1 cellular context compared by ENCODE assay signal in genomic region chr19:11265785-11266236, GRCh38.
A peak's percentile ranks its signal among the peaks of the same experiment; 100 is the strongest.
TF ChIP-seq lines count a peak whose summit lies in the region.

No MANE protein-coding gene starts in this region.

TF ChIP-seq in HepG2, 621 proteins besides CTCF, POLR2A, EP300 and RAD21 (continued from another document and continues in another):
- peak; percentile 94 for TF ChIP-seq ZNF230 (CRISPR knock-in tag; IDR thresholded peaks at IDR 0.05)
- peak; percentile 99 for TF ChIP-seq BCL3 (CRISPR knock-in tag; IDR thresholded peaks at IDR 0.05)
- peak; percentile 76; the same call in 1 of the 2 replicates for TF ChIP-seq FOXK1 (CRISPR knock-in tag; IDR thresholded peaks at IDR 0.05; ENCODE audit: borderline replicate concordance, low read depth)
- peak; percentile 97 for TF ChIP-seq CSRNP1 (CRISPR knock-in tag; IDR thresholded peaks at IDR 0.05)
- TF ChIP-seq ZFP90 (CRISPR knock-in tag; IDR thresholded peaks at IDR 0.05; ENCODE audit: borderline replicate concordance): peak; percentile 87; the same call in 1 of the 2 replicates
- peak; percentile 95 for TF ChIP-seq PHF21A (CRISPR knock-in tag; IDR thresholded peaks at IDR 0.05)
- TF ChIP-seq MAF1 (CRISPR knock-in tag; IDR thresholded peaks at IDR 0.05; ENCODE audit: borderline replicate concordance): 0 out of 2 replicates have a peak, but pooled peaks have one; percentile 29
- peak; percentile 96 for TF ChIP-seq MLXIP (CRISPR knock-in tag; IDR thresholded peaks at IDR 0.05; ENCODE audit: borderline replicate concordance)
- TF ChIP-seq DDIT3 (CRISPR knock-in tag; IDR thresholded peaks at IDR 0.05): no peak
- TF ChIP-seq KAT7 (CRISPR knock-in tag; IDR thresholded peaks at IDR 0.05; ENCODE audit: borderline replicate concordance): 0 out of 2 replicates have a peak, but pooled peaks have one; percentile 53
- TF ChIP-seq, protein P1, sequence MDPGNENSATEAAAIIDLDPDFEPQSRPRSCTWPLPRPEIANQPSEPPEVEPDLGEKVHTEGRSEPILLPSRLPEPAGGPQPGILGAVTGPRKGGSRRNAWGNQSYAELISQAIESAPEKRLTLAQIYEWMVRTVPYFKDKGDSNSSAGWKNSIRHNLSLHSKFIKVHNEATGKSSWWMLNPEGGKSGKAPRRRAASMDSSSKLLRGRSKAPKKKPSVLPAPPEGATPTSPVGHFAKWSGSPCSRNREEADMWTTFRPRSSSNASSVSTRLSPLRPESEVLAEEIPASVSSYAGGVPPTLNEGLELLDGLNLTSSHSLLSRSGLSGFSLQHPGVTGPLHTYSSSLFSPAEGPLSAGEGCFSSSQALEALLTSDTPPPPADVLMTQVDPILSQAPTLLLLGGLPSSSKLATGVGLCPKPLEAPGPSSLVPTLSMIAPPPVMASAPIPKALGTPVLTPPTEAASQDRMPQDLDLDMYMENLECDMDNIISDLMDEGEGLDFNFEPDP (CRISPR knock-in tag; conservative IDR thresholded peaks at IDR 0.05): no peak
- TF ChIP-seq, protein P2, sequence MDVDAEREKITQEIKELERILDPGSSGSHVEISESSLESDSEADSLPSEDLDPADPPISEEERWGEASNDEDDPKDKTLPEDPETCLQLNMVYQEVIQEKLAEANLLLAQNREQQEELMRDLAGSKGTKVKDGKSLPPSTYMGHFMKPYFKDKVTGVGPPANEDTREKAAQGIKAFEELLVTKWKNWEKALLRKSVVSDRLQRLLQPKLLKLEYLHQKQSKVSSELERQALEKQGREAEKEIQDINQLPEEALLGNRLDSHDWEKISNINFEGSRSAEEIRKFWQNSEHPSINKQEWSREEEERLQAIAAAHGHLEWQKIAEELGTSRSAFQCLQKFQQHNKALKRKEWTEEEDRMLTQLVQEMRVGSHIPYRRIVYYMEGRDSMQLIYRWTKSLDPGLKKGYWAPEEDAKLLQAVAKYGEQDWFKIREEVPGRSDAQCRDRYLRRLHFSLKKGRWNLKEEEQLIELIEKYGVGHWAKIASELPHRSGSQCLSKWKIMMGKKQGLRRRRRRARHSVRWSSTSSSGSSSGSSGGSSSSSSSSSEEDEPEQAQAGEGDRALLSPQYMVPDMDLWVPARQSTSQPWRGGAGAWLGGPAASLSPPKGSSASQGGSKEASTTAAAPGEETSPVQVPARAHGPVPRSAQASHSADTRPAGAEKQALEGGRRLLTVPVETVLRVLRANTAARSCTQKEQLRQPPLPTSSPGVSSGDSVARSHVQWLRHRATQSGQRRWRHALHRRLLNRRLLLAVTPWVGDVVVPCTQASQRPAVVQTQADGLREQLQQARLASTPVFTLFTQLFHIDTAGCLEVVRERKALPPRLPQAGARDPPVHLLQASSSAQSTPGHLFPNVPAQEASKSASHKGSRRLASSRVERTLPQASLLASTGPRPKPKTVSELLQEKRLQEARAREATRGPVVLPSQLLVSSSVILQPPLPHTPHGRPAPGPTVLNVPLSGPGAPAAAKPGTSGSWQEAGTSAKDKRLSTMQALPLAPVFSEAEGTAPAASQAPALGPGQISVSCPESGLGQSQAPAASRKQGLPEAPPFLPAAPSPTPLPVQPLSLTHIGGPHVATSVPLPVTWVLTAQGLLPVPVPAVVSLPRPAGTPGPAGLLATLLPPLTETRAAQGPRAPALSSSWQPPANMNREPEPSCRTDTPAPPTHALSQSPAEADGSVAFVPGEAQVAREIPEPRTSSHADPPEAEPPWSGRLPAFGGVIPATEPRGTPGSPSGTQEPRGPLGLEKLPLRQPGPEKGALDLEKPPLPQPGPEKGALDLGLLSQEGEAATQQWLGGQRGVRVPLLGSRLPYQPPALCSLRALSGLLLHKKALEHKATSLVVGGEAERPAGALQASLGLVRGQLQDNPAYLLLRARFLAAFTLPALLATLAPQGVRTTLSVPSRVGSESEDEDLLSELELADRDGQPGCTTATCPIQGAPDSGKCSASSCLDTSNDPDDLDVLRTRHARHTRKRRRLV (CRISPR knock-in tag; IDR thresholded peaks at IDR 0.05): 0 out of 2 replicates have a peak, but pooled peaks have one; percentile 60
- peak; percentile 94; the same call in 1 of the 2 replicates for TF ChIP-seq ZNF556 (CRISPR knock-in tag; IDR thresholded peaks at IDR 0.05; ENCODE audit: borderline replicate concordance)
- TF ChIP-seq ZNF205 (CRISPR knock-in tag; IDR thresholded peaks at IDR 0.05): peak; percentile 89
- TF ChIP-seq ZMYM3 (CRISPR knock-in tag; IDR thresholded peaks at IDR 0.05): peak; percentile 96
- TF ChIP-seq HOXA9 (CRISPR knock-in tag; IDR thresholded peaks at IDR 0.05; ENCODE audit: borderline replicate concordance): 0 out of 2 replicates have a peak, but pooled peaks have one; percentile 54
- peak; percentile 84 for TF ChIP-seq ZNF761 (CRISPR knock-in tag; conservative IDR thresholded peaks at IDR 0.05)
- no peak for TF ChIP-seq ZNF775 (CRISPR knock-in tag; IDR thresholded peaks at IDR 0.05; ENCODE audit: borderline replicate concordance)
- peak; percentile 90; the same call in 1 of the 2 replicates for TF ChIP-seq HES4 (CRISPR knock-in tag; IDR thresholded peaks at IDR 0.05; ENCODE audit: borderline replicate concordance)
- peak; percentile 93 for TF ChIP-seq JUND (CRISPR knock-in tag; IDR thresholded peaks at IDR 0.05)
- TF ChIP-seq ZNF878 (CRISPR knock-in tag; IDR thresholded peaks at IDR 0.05): peak; percentile 99
- no peak for TF ChIP-seq ZNF496 (CRISPR knock-in tag; IDR thresholded peaks at IDR 0.05; ENCODE audit: insufficient replicate concordance)
- no peak for TF ChIP-seq LCORL (IDR thresholded peaks at IDR 0.05)
- peak; percentile 94 for TF ChIP-seq LCORL (CRISPR knock-in tag; IDR thresholded peaks at IDR 0.05)
- TF ChIP-seq MIER3 (CRISPR knock-in tag; IDR thresholded peaks at IDR 0.05; ENCODE audit: borderline replicate concordance): peak; percentile 99; the same call in 1 of the 2 replicates
- no peak for TF ChIP-seq IKZF1 (IDR thresholded peaks at IDR 0.05)
- peak; percentile 95 for TF ChIP-seq ZNF883 (CRISPR knock-in tag; IDR thresholded peaks at IDR 0.05; ENCODE audit: not compliant biosample characterization)
- TF ChIP-seq GLMP (CRISPR knock-in tag; IDR thresholded peaks at IDR 0.05; ENCODE audit: borderline replicate concordance): no peak
- peak; percentile 91 for TF ChIP-seq ZNF317 (CRISPR knock-in tag; IDR thresholded peaks at IDR 0.05)
- TF ChIP-seq ZNF570 (CRISPR knock-in tag; IDR thresholded peaks at IDR 0.05; ENCODE audit: borderline replicate concordance): no peak; the same call in 1 of the 2 replicates
- peak; percentile 89 for TF ChIP-seq MIER2 (CRISPR knock-in tag; IDR thresholded peaks at IDR 0.05)
- TF ChIP-seq ZNF776 (CRISPR knock-in tag; IDR thresholded peaks at IDR 0.05): peak; percentile 93
- peak; percentile 56 to 65 for TF ChIP-seq MAFK (conservative IDR thresholded peaks at IDR 0.05 in 1 of 2, IDR thresholded peaks at IDR 0.05 in 1 of 2; ENCODE audit: low read length in 2 of 2)
- TF ChIP-seq MLLT10 (CRISPR knock-in tag; IDR thresholded peaks at IDR 0.05): no peak
- peak; percentile 94 for TF ChIP-seq ZNF264 (CRISPR knock-in tag; IDR thresholded peaks at IDR 0.05)
- no peak for TF ChIP-seq RBAK (CRISPR knock-in tag; IDR thresholded peaks at IDR 0.05)
- peak; percentile 93; the same call in 1 of the 2 replicates for TF ChIP-seq ZNF563 (CRISPR knock-in tag; IDR thresholded peaks at IDR 0.05)
- peak; percentile 90; the same call in 1 of the 2 replicates for TF ChIP-seq KLF6 (CRISPR knock-in tag; IDR thresholded peaks at IDR 0.05)
- TF ChIP-seq NR3C1 (CRISPR knock-in tag; IDR thresholded peaks at IDR 0.05): no peak
- TF ChIP-seq KMT2A (CRISPR knock-in tag; IDR thresholded peaks at IDR 0.05): peak; percentile 43; the same call in 1 of the 2 replicates
- no peak for TF ChIP-seq SUZ12 (IDR thresholded peaks at IDR 0.05; ENCODE audit: low read depth, low read length)
- TF ChIP-seq, protein P3, sequence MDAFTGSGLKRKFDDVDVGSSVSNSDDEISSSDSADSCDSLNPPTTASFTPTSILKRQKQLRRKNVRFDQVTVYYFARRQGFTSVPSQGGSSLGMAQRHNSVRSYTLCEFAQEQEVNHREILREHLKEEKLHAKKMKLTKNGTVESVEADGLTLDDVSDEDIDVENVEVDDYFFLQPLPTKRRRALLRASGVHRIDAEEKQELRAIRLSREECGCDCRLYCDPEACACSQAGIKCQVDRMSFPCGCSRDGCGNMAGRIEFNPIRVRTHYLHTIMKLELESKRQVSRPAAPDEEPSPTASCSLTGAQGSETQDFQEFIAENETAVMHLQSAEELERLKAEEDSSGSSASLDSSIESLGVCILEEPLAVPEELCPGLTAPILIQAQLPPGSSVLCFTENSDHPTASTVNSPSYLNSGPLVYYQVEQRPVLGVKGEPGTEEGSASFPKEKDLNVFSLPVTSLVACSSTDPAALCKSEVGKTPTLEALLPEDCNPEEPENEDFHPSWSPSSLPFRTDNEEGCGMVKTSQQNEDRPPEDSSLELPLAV (CRISPR knock-in tag; conservative IDR thresholded peaks at IDR 0.05; ENCODE audit: low read depth): no peak
- peak; percentile 95; the same call in 1 of the 2 replicates for TF ChIP-seq ZNF598 (CRISPR knock-in tag; IDR thresholded peaks at IDR 0.05; ENCODE audit: borderline replicate concordance)
- peak; percentile 78 for TF ChIP-seq CEBPG (CRISPR knock-in tag; IDR thresholded peaks at IDR 0.05)
- peak; percentile 83 for TF ChIP-seq HOXD1 (CRISPR knock-in tag; IDR thresholded peaks at IDR 0.05)
- TF ChIP-seq PAWR (CRISPR knock-in tag; IDR thresholded peaks at IDR 0.05; ENCODE audit: borderline replicate concordance): no peak
- no peak; the same call in 1 of the 2 replicates for TF ChIP-seq EEA1 (CRISPR knock-in tag; IDR thresholded peaks at IDR 0.05; ENCODE audit: borderline replicate concordance)
- peak; percentile 94 for TF ChIP-seq PATZ1 (CRISPR knock-in tag; IDR thresholded peaks at IDR 0.05)
- TF ChIP-seq HNF4G (IDR thresholded peaks at IDR 0.05; ENCODE audit: borderline replicate concordance, low read depth, low read length): peak; percentile 100
- peak; percentile 99 for TF ChIP-seq HNF4G (CRISPR knock-in tag; IDR thresholded peaks at IDR 0.05; ENCODE audit: borderline replicate concordance, low read depth)
- peak; percentile 62; the same call in 1 of the 2 replicates for TF ChIP-seq TCF7 (IDR thresholded peaks at IDR 0.05; ENCODE audit: low read depth)
